In genomic region chr1:1370094-1370493, GRCh38 we compare ENCODE assay signal across 8 cellular contexts. TPM values are rescaled to one million over a fixed set of nuclear protein-coding genes. Genes with fewer than 3 reads are reported as not detected.
DNase-seq lines count a peak whose midpoint lies in the region; ATAC-seq and TF ChIP-seq lines count a peak whose summit lies in the region.
"Not testable (repeated sequence)": the region's sequence is repeated elsewhere in the genome, so short reads cannot be mapped to it uniquely, and the experiment has no call there.
"Had no signal": no experiment of that assay in that cellular context is flagged by ENCODE, and none has a peak within 500 bp of the region (broad histone marks: within the 10 kb centered on the region; RNA-seq: fewer than 3 reads in every experiment).

No MANE protein-coding gene starts in this region.

- H3K4me2 ChIP-seq in BLaER1 treated with 17β-estradiol and CSF1 and Interleukin-3, amounts not matched to agents 10 nM and 100 nM = peak overlapping the region in 10 of 11 experiments; percentile 95 to 100 (median 100); a peak in 20 of 22 replicates

- peaks cover 39 to 54% (median 52%) of the 10 kb centered on the region in 10 experiments for H3K4me1 ChIP-seq in BLaER1 treated with 17β-estradiol and CSF1 and Interleukin-3, amounts not matched to agents 10 nM and 100 nM
- peaks cover 30% of the 10 kb centered on the region for H3K4me1 ChIP-seq in CD8-positive, alpha-beta memory T cell (ENCODE audit: insufficient read depth, low read length)
- peaks cover 18 to 30% of the 10 kb centered on the region in 2 donors for H3K4me1 ChIP-seq in naive thymus-derived CD4-positive, alpha-beta T cell (ENCODE audit: control insufficient read depth in 2 of 2, insufficient read depth in 2 of 2, low read length in 2 of 2)

- not testable (repeated sequence) for H3K9me3 Mint-ChIP-seq in CD8-positive, alpha-beta memory T cell; T-helper 1 cell treated with Interleukin-12 subunit alpha and Interleukin-12 subunit beta and Interleukin-4 antibody, amounts not matched to agents 30 μg/mL and 1 μg/mL, for 36 hours; activated CD4-positive, alpha-beta T cell treated with anti-CD3 and anti-CD28 coated beads, Interleukin-2, amount 10 ng/mL, durations not matched to agents 7 days and 5 days; naive thymus-derived CD4-positive, alpha-beta T cell; neural crest cell

- not testable (repeated sequence) for H3K4me3 ChIP-seq in BLaER1 treated with 17β-estradiol and CSF1 and Interleukin-3, amounts not matched to agents 10 nM and 100 nM; CD8-positive, alpha-beta memory T cell (ENCODE audit: low read length); naive thymus-derived CD4-positive, alpha-beta T cell (ENCODE audit: low read length)

- H4K20me1 ChIP-seq in BLaER1 treated with 17β-estradiol and CSF1 and Interleukin-3, amounts not matched to agents 10 nM and 100 nM = peaks cover 4 to 45% (median 41%) of the 10 kb centered on the region in 11 experiments; a peak in 21 of 22 replicates

- peaks cover 0 to 12% (median 0%) of the 10 kb centered on the region in 3 donors for H3K36me3 Mint-ChIP-seq in CD8-positive, alpha-beta memory T cell
- not testable (repeated sequence) for H3K36me3 Mint-ChIP-seq in T-helper 1 cell treated with Interleukin-12 subunit alpha and Interleukin-12 subunit beta and Interleukin-4 antibody, amounts not matched to agents 30 μg/mL and 1 μg/mL, for 36 hours (ENCODE audit: low read depth); activated CD4-positive, alpha-beta T cell treated with anti-CD3 and anti-CD28 coated beads, Interleukin-2, amount 10 ng/mL, durations not matched to agents 7 days and 5 days (ENCODE audit: low read depth); naive thymus-derived CD4-positive, alpha-beta T cell; neural crest cell (ENCODE audit: low read depth)

- TF ChIP-seq CTCF in neural crest cell (conservative IDR thresholded peaks at IDR 0.05) = not testable (repeated sequence)

- H3K4me3 Mint-ChIP-seq in CD8-positive, alpha-beta memory T cell; activated CD4-positive, alpha-beta T cell treated with anti-CD3 and anti-CD28 coated beads, Interleukin-2, amount 10 ng/mL, durations not matched to agents 7 days and 5 days: not testable (repeated sequence)
- H3K4me3 Mint-ChIP-seq in T-helper 1 cell treated with Interleukin-12 subunit alpha and Interleukin-12 subunit beta and Interleukin-4 antibody, amounts not matched to agents 30 μg/mL and 1 μg/mL, for 36 hours = peak overlapping the region; percentile 39
- peak overlapping the region in 4 of 10 donors; percentile 8 to 75 (median 40) for H3K4me3 Mint-ChIP-seq in naive thymus-derived CD4-positive, alpha-beta T cell
- peak overlapping the region; percentile 76 for H3K4me3 Mint-ChIP-seq in neural crest cell

- H3K36me3 ChIP-seq in BLaER1 treated with 17β-estradiol and CSF1 and Interleukin-3, amounts not matched to agents 10 nM and 100 nM = peaks cover 7 to 21% (median 15%) of the 10 kb centered on the region in 11 experiments
- not testable (repeated sequence) for H3K36me3 ChIP-seq in CD8-positive, alpha-beta memory T cell (ENCODE audit: insufficient read depth, low read length)
- peaks cover 0 to 11% (median 4%) of the 10 kb centered on the region in 3 experiments for H3K36me3 ChIP-seq in naive thymus-derived CD4-positive, alpha-beta T cell (ENCODE audit: control insufficient read depth in 2 of 3, insufficient read depth in 3 of 3, low read length in 3 of 3)

- H3K27ac ChIP-seq in BLaER1 treated with 17β-estradiol and CSF1 and Interleukin-3, amounts not matched to agents 10 nM and 100 nM = peak overlapping the region in 8 of 11 experiments; percentile 59 to 97 (median 76); a peak in 12 of 22 replicates
- not testable (repeated sequence) for H3K27ac ChIP-seq in CD8-positive, alpha-beta memory T cell (ENCODE audit: low read depth, low read length); naive thymus-derived CD4-positive, alpha-beta T cell (ENCODE audit: low read depth, low read length)

- DNase-seq in CD8-positive, alpha-beta memory T cell; activated CD4-positive, alpha-beta T cell treated with anti-CD3 and anti-CD28 coated beads, Interleukin-2, amount 10 ng/mL, durations not matched to agents 7 days and 5 days; naive thymus-derived CD4-positive, alpha-beta T cell; neural crest cell (ENCODE audit: low read depth, low spot score): not testable (repeated sequence)
- DNase-seq in left cardiac atrium = peak; percentile 8

- not testable (repeated sequence) for H3K27me3 ChIP-seq in BLaER1 treated with 17β-estradiol and CSF1 and Interleukin-3, amounts not matched to agents 10 nM and 100 nM; CD8-positive, alpha-beta memory T cell (ENCODE audit: insufficient read depth, low read length, poor library complexity, severe bottlenecking); naive thymus-derived CD4-positive, alpha-beta T cell (ENCODE audit: control insufficient read depth in 2 of 2, insufficient read depth in 2 of 2, low read length in 2 of 2)

- POLR2A ChIA-PET in CD8-positive, alpha-beta memory T cell (lab: Charles Lee) = interaction anchor here (2.2 kb wide), 1 partner anchor 29 kb away, joined by 10 read pairs; the partner anchor contains the start of gene CCNL2
- POLR2A ChIA-PET in activated CD4-positive, alpha-beta T cell treated with anti-CD3 and anti-CD28 coated beads, Interleukin-2, amount 10 ng/mL, durations not matched to agents 7 days and 5 days (lab: Charles Lee) = not testable (repeated sequence)
- POLR2A ChIA-PET in naive thymus-derived CD4-positive, alpha-beta T cell (lab: Charles Lee) = interaction anchor here (0.6 to 2.8 kb wide), 5 partner anchors 12 to 374 kb away, joined by 3 to 10 read pairs (median 5); partner anchors contain the start of genes CCNL2 and MXRA8

- H3K4me1 Mint-ChIP-seq in CD8-positive, alpha-beta memory T cell = peaks cover 10 to 40% (median 16%) of the 10 kb centered on the region in 3 donors
- not testable (repeated sequence) for H3K4me1 Mint-ChIP-seq in T-helper 1 cell treated with Interleukin-12 subunit alpha and Interleukin-12 subunit beta and Interleukin-4 antibody, amounts not matched to agents 30 μg/mL and 1 μg/mL, for 36 hours (ENCODE audit: low read depth); neural crest cell
- H3K4me1 Mint-ChIP-seq in activated CD4-positive, alpha-beta T cell treated with anti-CD3 and anti-CD28 coated beads, Interleukin-2, amount 10 ng/mL, durations not matched to agents 7 days and 5 days = peaks cover 42% of the 10 kb centered on the region
- H3K4me1 Mint-ChIP-seq in naive thymus-derived CD4-positive, alpha-beta T cell = peaks cover 0 to 34% (median 19%) of the 10 kb centered on the region in 7 donors

- intact Hi-C loops in left cardiac atrium (cut with DNase I) = not testable (repeated sequence)
- intact Hi-C loops in naive thymus-derived CD4-positive, alpha-beta T cell (cut with micrococcal nuclease) = loop anchor here in 1 of 2 donors (10.0 kb wide), 1 partner anchor 355 kb away; the partner anchor contains the start of gene ISG15

- CTCF ChIA-PET in CD8-positive, alpha-beta memory T cell (lab: Charles Lee) = interaction anchor here (1.1 to 6.5 kb wide), 4 partner anchors 29 to 248 kb away, joined by 3 to 57 read pairs (median 8); partner anchors contain the start of gene CCNL2
- CTCF ChIA-PET in activated CD4-positive, alpha-beta T cell treated with anti-CD3 and anti-CD28 coated beads, Interleukin-2, amount 10 ng/mL, durations not matched to agents 7 days and 5 days (lab: Charles Lee) = interaction anchor here (0.5 to 1.3 kb wide), 3 partner anchors 18 to 248 kb away, joined by 3 to 4 read pairs (median 4); partner anchors contain the start of gene CCNL2
- CTCF ChIA-PET in naive thymus-derived CD4-positive, alpha-beta T cell (lab: Charles Lee) = interaction anchor here (1.1 to 1.8 kb wide), 3 partner anchors 19 to 249 kb away, joined by 3 to 7 read pairs (median 3); no protein-coding TSS in a partner anchor

- peak overlapping the region in 9 of 11 experiments; percentile 57 to 99 (median 97); a peak in 12 of 22 replicates for H3K9ac ChIP-seq in BLaER1 treated with 17β-estradiol and CSF1 and Interleukin-3, amounts not matched to agents 10 nM and 100 nM

- ATAC-seq in left cardiac atrium; naive thymus-derived CD4-positive, alpha-beta T cell: not testable (repeated sequence)

- H3K27ac Mint-ChIP-seq in CD8-positive, alpha-beta memory T cell = peak overlapping the region in 5 of 8 donors; percentile 33 to 63 (median 54)
- not testable (repeated sequence) for H3K27ac Mint-ChIP-seq in T-helper 1 cell treated with Interleukin-12 subunit alpha and Interleukin-12 subunit beta and Interleukin-4 antibody, amounts not matched to agents 30 μg/mL and 1 μg/mL, for 36 hours; neural crest cell (ENCODE audit: unreplicated experiment)
- peak overlapping the region; percentile 66 for H3K27ac Mint-ChIP-seq in activated CD4-positive, alpha-beta T cell treated with anti-CD3 and anti-CD28 coated beads, Interleukin-2, amount 10 ng/mL, durations not matched to agents 7 days and 5 days
- H3K27ac Mint-ChIP-seq in naive thymus-derived CD4-positive, alpha-beta T cell = peak overlapping the region in 6 of 9 donors; percentile 38 to 83 (median 66)

- H3K9me3 ChIP-seq in BLaER1 treated with 17β-estradiol and CSF1 and Interleukin-3, amounts not matched to agents 10 nM and 100 nM (replicated peaks in 1 of 11) = peaks cover 10 to 26% (median 21%) of the 10 kb centered on the region in 11 experiments; a peak in 20 of 22 replicates
- not testable (repeated sequence) for H3K9me3 ChIP-seq in CD8-positive, alpha-beta memory T cell (ENCODE audit: low read length); naive thymus-derived CD4-positive, alpha-beta T cell (ENCODE audit: control insufficient read depth in 2 of 3, low read length in 3 of 3)

- H3K27me3 Mint-ChIP-seq in CD8-positive, alpha-beta memory T cell; T-helper 1 cell treated with Interleukin-12 subunit alpha and Interleukin-12 subunit beta and Interleukin-4 antibody, amounts not matched to agents 30 μg/mL and 1 μg/mL, for 36 hours (ENCODE audit: low read depth); activated CD4-positive, alpha-beta T cell treated with anti-CD3 and anti-CD28 coated beads, Interleukin-2, amount 10 ng/mL, durations not matched to agents 7 days and 5 days; naive thymus-derived CD4-positive, alpha-beta T cell; neural crest cell (ENCODE audit: low read depth): not testable (repeated sequence)

RNA-seq across cellular contexts. Expression of gene AURKAIP1, which starts 4.9 kb away (rescaled TPM):
- 100 to 1,000 TPM; 159 to 169 TPM for total RNA-seq in CD8-positive, alpha-beta memory T cell
- 157 TPM for polyA plus RNA-seq in CD8-positive, alpha-beta memory T cell
- 100 to 1,000 TPM; 101 to 125 TPM for total RNA-seq in activated CD4-positive, alpha-beta T cell treated with anti-CD3 and anti-CD28 coated beads, Interleukin-2, amount 10 ng/mL, durations not matched to agents 7 days and 5 days
- 100 to 1,000 TPM; 184 to 199 TPM for total RNA-seq in left cardiac atrium
- 100 to 1,000 TPM in 1 of 5 experiments, 10 to 100 TPM in 4; 53.8 to 107 (median 64.5) TPM for total RNA-seq in naive thymus-derived CD4-positive, alpha-beta T cell
- polyA plus RNA-seq in naive thymus-derived CD4-positive, alpha-beta T cell = 100 to 1,000 TPM; 135 to 160 TPM
- total RNA-seq in neural crest cell = 127 and 128 TPM in 2 replicates

RNA-seq across cellular contexts. Expression of gene MXRA8, which starts 11.7 kb away (rescaled TPM):
- total RNA-seq in CD8-positive, alpha-beta memory T cell = under 1 TPM; 0.26 to 0.29 TPM
- polyA plus RNA-seq in CD8-positive, alpha-beta memory T cell = 0.61 TPM
- under 1 TPM; 0.15 to 0.30 TPM for total RNA-seq in activated CD4-positive, alpha-beta T cell treated with anti-CD3 and anti-CD28 coated beads, Interleukin-2, amount 10 ng/mL, durations not matched to agents 7 days and 5 days
- total RNA-seq in left cardiac atrium (10 to 100 TPM; 38.3 to 44.3 TPM), neural crest cell (5.0 and 5.8 TPM in 2 replicates)
- total RNA-seq in naive thymus-derived CD4-positive, alpha-beta T cell = 1 to 10 TPM in 3 of 5 experiments, under 1 TPM in 2; 0.39 to 2.2 (median 1.0) TPM
- polyA plus RNA-seq in naive thymus-derived CD4-positive, alpha-beta T cell = under 1 TPM; 0.41 to 0.66 TPM
- polyA plus RNA-seq: CD4-positive, CD25-positive, alpha-beta regulatory T cell had no signal

RNA-seq across cellular contexts. Expression of gene DVL1, which starts 20.9 kb away (rescaled TPM):
- 10 to 100 TPM; 39.7 to 41.1 TPM for total RNA-seq in CD8-positive, alpha-beta memory T cell
- polyA plus RNA-seq in CD8-positive, alpha-beta memory T cell = 1.6 TPM
- 10 to 100 TPM; 33.0 to 34.0 TPM for total RNA-seq in activated CD4-positive, alpha-beta T cell treated with anti-CD3 and anti-CD28 coated beads, Interleukin-2, amount 10 ng/mL, durations not matched to agents 7 days and 5 days
- total RNA-seq in left cardiac atrium (10 to 100 TPM; 63.5 to 69.2 TPM), neural crest cell (63.4 and 66.7 TPM in 2 replicates)
- total RNA-seq in naive thymus-derived CD4-positive, alpha-beta T cell = 10 to 100 TPM; 40.2 to 54.9 (median 45.9) TPM
- 1 to 10 TPM in 1 of 2 donors, under 1 TPM in 1; 0.78 to 1.1 TPM for polyA plus RNA-seq in naive thymus-derived CD4-positive, alpha-beta T cell

RNA-seq across cellular contexts. Expression of gene CCNL2, which starts 29.0 kb away (rescaled TPM):
- 100 to 1,000 TPM; 119 to 124 TPM for total RNA-seq in CD8-positive, alpha-beta memory T cell
- 29.0 TPM for polyA plus RNA-seq in CD8-positive, alpha-beta memory T cell
- 100 to 1,000 TPM; 122 to 131 TPM for total RNA-seq in activated CD4-positive, alpha-beta T cell treated with anti-CD3 and anti-CD28 coated beads, Interleukin-2, amount 10 ng/mL, durations not matched to agents 7 days and 5 days
- 10 to 100 TPM; 56.0 to 89.0 TPM for total RNA-seq in left cardiac atrium
- total RNA-seq in naive thymus-derived CD4-positive, alpha-beta T cell = 100 to 1,000 TPM; 130 to 403 (median 278) TPM
- polyA plus RNA-seq in naive thymus-derived CD4-positive, alpha-beta T cell = 10 to 100 TPM; 16.3 to 38.3 TPM
- total RNA-seq in neural crest cell = 249 and 261 TPM in 2 replicates

RNA-seq across cellular contexts. Expression of gene MRPL20, which starts 37.0 kb away (rescaled TPM):
- 100 to 1,000 TPM; 206 to 208 TPM for total RNA-seq in CD8-positive, alpha-beta memory T cell
- 198 TPM for polyA plus RNA-seq in CD8-positive, alpha-beta memory T cell
- 100 to 1,000 TPM in 1 of 2 experiments, 10 to 100 TPM in 1; 98.6 to 107 TPM for total RNA-seq in activated CD4-positive, alpha-beta T cell treated with anti-CD3 and anti-CD28 coated beads, Interleukin-2, amount 10 ng/mL, durations not matched to agents 7 days and 5 days
- total RNA-seq in left cardiac atrium (100 to 1,000 TPM; 112 to 134 TPM), neural crest cell (113 and 117 TPM in 2 replicates)
- total RNA-seq in naive thymus-derived CD4-positive, alpha-beta T cell = 100 to 1,000 TPM in 4 of 5 experiments, 10 to 100 TPM in 1; 91.2 to 135 (median 122) TPM
- 100 to 1,000 TPM; 221 to 239 TPM for polyA plus RNA-seq in naive thymus-derived CD4-positive, alpha-beta T cell
